Comparison of ENCODE assay signal across 9 cellular contexts in genomic region chr7:1924185-1924817, GRCh38.
A peak's percentile ranks its signal among the peaks of the same experiment; 100 is the strongest.
DNase-seq lines count a peak whose midpoint lies in the region; ATAC-seq lines count a peak whose summit lies in the region.
"Had no signal": no experiment of that assay in that cellular context is flagged by ENCODE, and none has a peak within 500 bp of the region (broad histone marks: within the 10 kb centered on the region; RNA-seq: fewer than 3 reads in every experiment).

No MANE protein-coding gene starts in this region.

- peaks cover 51% of the 10 kb centered on the region for H3K4me1 Mint-ChIP-seq in activated T-helper 17 cell treated with anti-CD3 and anti-CD28 coated beads, Interleukin-2, amount 50 U/mL, for 72 hours
- peaks cover 60 to 94% (median 88%) of the 10 kb centered on the region in 4 donors for H3K4me1 Mint-ChIP-seq in naive thymus-derived CD8-positive, alpha-beta T cell

- H3K27ac Mint-ChIP-seq in activated T-helper 17 cell treated with anti-CD3 and anti-CD28 coated beads, Interleukin-2, amount 50 U/mL, for 72 hours: no peak overlapping the region
- peak overlapping the region; percentile 16 to 97 (median 74) for H3K27ac Mint-ChIP-seq in naive thymus-derived CD8-positive, alpha-beta T cell

- POLR2A ChIA-PET in naive thymus-derived CD8-positive, alpha-beta T cell (lab: Charles Lee): interaction anchor here (1.4 to 6.0 kb wide), 2 partner anchors 15 to 171 kb away, joined by 3 to 32 read pairs; no protein-coding TSS in a partner anchor

- H3K4me3 Mint-ChIP-seq in activated T-helper 17 cell treated with anti-CD3 and anti-CD28 coated beads, Interleukin-2, amount 50 U/mL, for 72 hours: peak overlapping the region; percentile 28
- H3K4me3 Mint-ChIP-seq in naive thymus-derived CD8-positive, alpha-beta T cell: peak overlapping the region; percentile 2 to 76 (median 60)

- peaks cover 17% of the 10 kb centered on the region for H3K36me3 Mint-ChIP-seq in activated T-helper 17 cell treated with anti-CD3 and anti-CD28 coated beads, Interleukin-2, amount 50 U/mL, for 72 hours (ENCODE audit: low read depth)
- peaks cover 0 to 32% (median 6%) of the 10 kb centered on the region in 3 donors for H3K36me3 Mint-ChIP-seq in naive thymus-derived CD8-positive, alpha-beta T cell

- H3K9me3 Mint-ChIP-seq in activated T-helper 17 cell treated with anti-CD3 and anti-CD28 coated beads, Interleukin-2, amount 50 U/mL, for 72 hours: no peaks in the 10 kb centered on the region
- no peaks in the 10 kb centered on the region for H3K9me3 Mint-ChIP-seq in naive thymus-derived CD8-positive, alpha-beta T cell

- H3K27me3 Mint-ChIP-seq in activated T-helper 17 cell treated with anti-CD3 and anti-CD28 coated beads, Interleukin-2, amount 50 U/mL, for 72 hours: no peaks in the 10 kb centered on the region
- H3K27me3 Mint-ChIP-seq in naive thymus-derived CD8-positive, alpha-beta T cell: no peaks in the 10 kb centered on the region

- DNase-seq in DMS79 (lab: John Stamatoyannopoulos, UW) (peak; percentile 85), Kasumi-1 (lab: John Stamatoyannopoulos, UW) (peak; percentile 2 to 10)
- peak in 1 of 10 donors; percentile 38 for DNase-seq in naive thymus-derived CD8-positive, alpha-beta T cell
- DNase-seq: mesendoderm, NCI-H2081 treated with DMSO at 0.1 percent for 48 hours had no signal

- no peak for ATAC-seq in activated T-helper 17 cell treated with anti-CD3 and anti-CD28 coated beads, Interleukin-2, amount 50 U/mL, for 72 hours (replicated peaks)
- ATAC-seq in naive thymus-derived CD8-positive, alpha-beta T cell: peak in 1 of 2 donors; percentile 19
- ATAC-seq in HG02759 (IDR thresholded peaks at IDR 0.05; ENCODE audit: unreplicated experiment) (no peak), GM19395 (IDR thresholded peaks at IDR 0.05; ENCODE audit: unreplicated experiment) (no peak), GM18502 (IDR thresholded peaks at IDR 0.05; ENCODE audit: poor library complexity, unreplicated experiment) (no peak)
